20 cellular contexts compared by ENCODE assay signal in genomic region chr14:98176910-98177309, GRCh38.
A peak's percentile ranks its signal among the peaks of the same experiment; 100 is the strongest.
DNase-seq lines count a peak whose midpoint lies in the region; ATAC-seq and TF ChIP-seq lines count a peak whose summit lies in the region.
"Had no signal": no experiment of that assay in that cellular context is flagged by ENCODE, and none has a peak within 500 bp of the region (broad histone marks: within the 10 kb centered on the region; RNA-seq: fewer than 3 reads in every experiment).

No MANE protein-coding gene starts in this region.

- peaks cover 94% of the 10 kb centered on the region for H3K4me1 Mint-ChIP-seq in activated naive CD4-positive, alpha-beta T cell treated with anti-CD3 and anti-CD28 coated beads for 36 hours (ENCODE audit: low read depth)
- peaks cover 99% of the 10 kb centered on the region for H3K4me1 Mint-ChIP-seq in stimulated activated naive CD8-positive, alpha-beta T cell treated with anti-CD3 and anti-CD28 coated beads, Interleukin-15, Interleukin-2, amounts not matched to agents 100 ng/mL and 50 ng/mL, for 24 hours (ENCODE audit: low read depth)
- no peaks in the 10 kb centered on the region for H3K4me1 Mint-ChIP-seq in chondrocyte (ENCODE audit: low read depth)
- H3K4me1 Mint-ChIP-seq: stimulated activated naive B cell treated with anti-CD40 and anti-IgM and Interleukin-4, amounts not matched to agents 10 μg/mL and 1 μg/mL and 100 μg/mL, for 72 hours had no signal

- peak overlapping the region; percentile 77 for H3K4me2 ChIP-seq in OCI-LY3 (ENCODE audit: low read length)
- H3K4me2 ChIP-seq in OCI-LY7 (ENCODE audit: low read length): no peak overlapping the region

- no peaks in the 10 kb centered on the region for H3K27me3 Mint-ChIP-seq in activated naive CD4-positive, alpha-beta T cell treated with anti-CD3 and anti-CD28 coated beads for 36 hours (ENCODE audit: low read depth)
- no peaks in the 10 kb centered on the region for H3K27me3 Mint-ChIP-seq in stimulated activated naive CD8-positive, alpha-beta T cell treated with anti-CD3 and anti-CD28 coated beads, Interleukin-15, Interleukin-2, amounts not matched to agents 100 ng/mL and 50 ng/mL, for 24 hours
- peaks cover 3% of the 10 kb centered on the region for H3K27me3 Mint-ChIP-seq in chondrocyte (ENCODE audit: low read depth)

- H4K20me1 ChIP-seq in OCI-LY3 (ENCODE audit: insufficient read depth, low read length): no peaks in the 10 kb centered on the region
- no peaks in the 10 kb centered on the region for H4K20me1 ChIP-seq in OCI-LY7 (ENCODE audit: insufficient read depth, low read length)

- no TSS peak for BruUV-seq in OCI-LY7 (replicated peaks; lab: Mats Ljungman, UMichigan)

- H2AFZ ChIP-seq in OCI-LY3 (ENCODE audit: low read depth, low read length) (no peak overlapping the region), OCI-LY7 (ENCODE audit: low read length) (no peak overlapping the region)
- H2AFZ ChIP-seq: parathyroid adenoma had no signal

- no peaks in the 10 kb centered on the region for H3K9me3 Mint-ChIP-seq in activated naive CD4-positive, alpha-beta T cell treated with anti-CD3 and anti-CD28 coated beads for 36 hours
- H3K9me3 Mint-ChIP-seq in activated naive CD4-positive, alpha-beta T cell treated with anti-CD3 and anti-CD28 coated beads, Interleukin-2, amount 50 U/mL, for 72 hours: no peaks in the 10 kb centered on the region
- H3K9me3 Mint-ChIP-seq in stimulated activated naive CD8-positive, alpha-beta T cell treated with anti-CD3 and anti-CD28 coated beads, Interleukin-15, Interleukin-2, amounts not matched to agents 100 ng/mL and 50 ng/mL, for 24 hours: no peaks in the 10 kb centered on the region
- no peaks in the 10 kb centered on the region for H3K9me3 Mint-ChIP-seq in chondrocyte (ENCODE audit: low read depth)
- H3K9me3 Mint-ChIP-seq: nephron had no signal

- peaks cover 2% of the 10 kb centered on the region for H3K36me3 ChIP-seq in OCI-LY3 (replicated peaks; ENCODE audit: low read depth, low read length)
- no peaks in the 10 kb centered on the region for H3K36me3 ChIP-seq in OCI-LY7 (ENCODE audit: insufficient read depth, low read length)
- H3K36me3 ChIP-seq: HAP-1, left ventricle myocardium inferior, Peyer's patch, right atrium auricular region, thyroid gland had no signal

- peak; percentile 39 to 60 for ATAC-seq in activated naive CD4-positive, alpha-beta T cell treated with anti-CD3 and anti-CD28 coated beads, Interleukin-2, amount 50 U/mL, for 72 hours

- H3K79me2 ChIP-seq in OCI-LY3 (ENCODE audit: low read length) (no peaks in the 10 kb centered on the region), OCI-LY7 (ENCODE audit: insufficient read depth, low read depth, low read length) (no peaks in the 10 kb centered on the region)
- H3K79me2 ChIP-seq: parathyroid adenoma had no signal

- intact Hi-C loops in activated naive CD4-positive, alpha-beta T cell treated with anti-CD3 and anti-CD28 coated beads for 36 hours (cut with micrococcal nuclease): loop anchor here (1.0 to 10.0 kb wide), 15 partner anchors 8 to 1898 kb away; partner anchors contain the start of gene BCL11B
- intact Hi-C loops in OCI-LY7 (cut with micrococcal nuclease; ENCODE audit: unreplicated experiment): no loop called here

- peak; percentile 59 for DNase-seq in activated naive CD4-positive, alpha-beta T cell treated with anti-CD3 and anti-CD28 coated beads for 36 hours
- DNase-seq in activated naive CD4-positive, alpha-beta T cell treated with anti-CD3 and anti-CD28 coated beads, Interleukin-2, amount 50 U/mL, for 16 hours: no peak
- DNase-seq in activated naive CD4-positive, alpha-beta T cell treated with anti-CD3 and anti-CD28 coated beads, Interleukin-2, amount 50 U/mL, for 72 hours (ENCODE audit: low spot score in 2 of 2): no peak
- no peak for DNase-seq in OCI-LY7 (ENCODE audit: low spot score)
- no peak for DNase-seq in chondrocyte (ENCODE audit: low spot score)
- DNase-seq: anterior cingulate cortex; DMS 273 treated with DMSO at 0.1 percent for 48 hours; Karpas-422; left ventricle myocardium inferior; NCI-H510A treated with DMSO at 0.1 percent for 48 hours; Peyer's patch; stimulated activated naive B cell treated with anti-CD40 and anti-IgM and Interleukin-4, amounts not matched to agents 10 μg/mL and 1 μg/mL and 100 μg/mL, for 72 hours; thyroid gland had no signal

- no peak overlapping the region for H3K4me3 ChIP-seq in OCI-LY3 (ENCODE audit: low read length)
- no peak overlapping the region for H3K4me3 ChIP-seq in OCI-LY7 (ENCODE audit: low read depth, low read length, poor library complexity, severe bottlenecking)
- H3K4me3 ChIP-seq: HAP-1, left ventricle myocardium inferior, Peyer's patch, right atrium auricular region, thyroid gland had no signal

- no peak for TF ChIP-seq CTCF in OCI-LY3 (IDR thresholded peaks at IDR 0.05; ENCODE audit: low read depth, low read length)
- no peak for TF ChIP-seq CTCF in OCI-LY7 (conservative IDR thresholded peaks at IDR 0.05; ENCODE audit: low read length)
- no peak for TF ChIP-seq CTCF in chondrocyte (IDR thresholded peaks at IDR 0.05)

- H3K27me3 ChIP-seq in OCI-LY3 (ENCODE audit: low read depth, low read length): no peaks in the 10 kb centered on the region
- H3K27me3 ChIP-seq: Peyer's patch, right atrium auricular region, thyroid gland had no signal

- H3K4me3 Mint-ChIP-seq in activated naive CD4-positive, alpha-beta T cell treated with anti-CD3 and anti-CD28 coated beads for 36 hours: peak overlapping the region; percentile 1
- peak overlapping the region; percentile 57 for H3K4me3 Mint-ChIP-seq in stimulated activated naive CD8-positive, alpha-beta T cell treated with anti-CD3 and anti-CD28 coated beads, Interleukin-15, Interleukin-2, amounts not matched to agents 100 ng/mL and 50 ng/mL, for 24 hours
- H3K4me3 Mint-ChIP-seq in chondrocyte (ENCODE audit: unreplicated experiment): no peak overlapping the region
- H3K4me3 Mint-ChIP-seq: nephron; stimulated activated naive B cell treated with anti-CD40 and anti-IgM and Interleukin-4, amounts not matched to agents 10 μg/mL and 1 μg/mL and 100 μg/mL, for 72 hours had no signal

- POLR2A ChIA-PET in OCI-LY7 (lab: Charles Lee): no interaction called here

- H3K27ac Mint-ChIP-seq in activated naive CD4-positive, alpha-beta T cell treated with anti-CD3 and anti-CD28 coated beads for 36 hours: peak overlapping the region; percentile 98
- H3K27ac Mint-ChIP-seq in activated naive CD4-positive, alpha-beta T cell treated with anti-CD3 and anti-CD28 coated beads, Interleukin-2, amount 50 U/mL, for 72 hours: peak overlapping the region; percentile 100
- H3K27ac Mint-ChIP-seq in stimulated activated naive CD8-positive, alpha-beta T cell treated with anti-CD3 and anti-CD28 coated beads, Interleukin-15, Interleukin-2, amounts not matched to agents 100 ng/mL and 50 ng/mL, for 24 hours: peak overlapping the region; percentile 99
- no peak overlapping the region for H3K27ac Mint-ChIP-seq in chondrocyte (ENCODE audit: unreplicated experiment)
- H3K27ac Mint-ChIP-seq: nephron; stimulated activated naive B cell treated with anti-CD40 and anti-IgM and Interleukin-4, amounts not matched to agents 10 μg/mL and 1 μg/mL and 100 μg/mL, for 72 hours had no signal

- peak overlapping the region; percentile 96 for H3K27ac ChIP-seq in OCI-LY3 (ENCODE audit: low read length)
- H3K27ac ChIP-seq in OCI-LY7 (ENCODE audit: low read depth, low read length, poor library complexity, severe bottlenecking): no peak overlapping the region
- H3K27ac ChIP-seq: C4-2B, left ventricle myocardium inferior, parathyroid adenoma, Peyer's patch, right atrium auricular region, thyroid gland had no signal

- H3K9me2 ChIP-seq in OCI-LY7 (ENCODE audit: insufficient read depth, low read length): no peaks in the 10 kb centered on the region

- H3K9ac ChIP-seq in OCI-LY3 (ENCODE audit: low read length): peak overlapping the region; percentile 77
- H3K9ac ChIP-seq: parathyroid adenoma had no signal

- CTCF ChIA-PET in activated naive CD4-positive, alpha-beta T cell treated with anti-CD3 and anti-CD28 coated beads for 36 hours (lab: Charles Lee): interaction anchor here (0.6 to 3.2 kb wide), 4 partner anchors 8 to 725 kb away, joined by 3 to 20 read pairs (median 6); no protein-coding TSS in a partner anchor
- CTCF ChIA-PET in OCI-LY7 (lab: Charles Lee; ENCODE audit: unreplicated experiment): no interaction called here

- no peaks in the 10 kb centered on the region for H3K36me3 Mint-ChIP-seq in activated naive CD4-positive, alpha-beta T cell treated with anti-CD3 and anti-CD28 coated beads for 36 hours (ENCODE audit: low read depth)
- H3K36me3 Mint-ChIP-seq in activated naive CD4-positive, alpha-beta T cell treated with anti-CD3 and anti-CD28 coated beads, Interleukin-2, amount 50 U/mL, for 72 hours: peaks cover 6 to 9% of the 10 kb centered on the region in 2 donors
- H3K36me3 Mint-ChIP-seq in stimulated activated naive CD8-positive, alpha-beta T cell treated with anti-CD3 and anti-CD28 coated beads, Interleukin-15, Interleukin-2, amounts not matched to agents 100 ng/mL and 50 ng/mL, for 24 hours (ENCODE audit: low read depth): no peaks in the 10 kb centered on the region
- no peaks in the 10 kb centered on the region for H3K36me3 Mint-ChIP-seq in chondrocyte (ENCODE audit: low read depth)
- H3K36me3 Mint-ChIP-seq: stimulated activated naive B cell treated with anti-CD40 and anti-IgM and Interleukin-4, amounts not matched to agents 10 μg/mL and 1 μg/mL and 100 μg/mL, for 72 hours had no signal

- H3K9me3 ChIP-seq in OCI-LY3 (ENCODE audit: insufficient read depth, low read length) (no peaks in the 10 kb centered on the region), OCI-LY7 (ENCODE audit: low read length) (no peaks in the 10 kb centered on the region)
- H3K9me3 ChIP-seq: HAP-1, left ventricle myocardium inferior, Peyer's patch, right atrium auricular region, thyroid gland had no signal

- H3K4me1 ChIP-seq in OCI-LY3 (ENCODE audit: low read length) (peaks cover 98% of the 10 kb centered on the region), OCI-LY7 (ENCODE audit: insufficient read depth, low read length, poor library complexity, severe bottlenecking) (no peaks in the 10 kb centered on the region)
- H3K4me1 ChIP-seq: HAP-1, left ventricle myocardium inferior, parathyroid adenoma, Peyer's patch, right atrium auricular region, thyroid gland had no signal
